ENCODE assay signal across 19 cellular contexts in genomic region chr10:30737931-30738391, GRCh38.
DNase-seq lines count a peak whose midpoint lies in the region; ATAC-seq and TF ChIP-seq lines count a peak whose summit lies in the region.
"Had no signal": no experiment of that assay in that cellular context is flagged by ENCODE, and none has a peak within 500 bp of the region (broad histone marks: within the 10 kb centered on the region; RNA-seq: fewer than 3 reads in every experiment).

No MANE protein-coding gene starts in this region.

- peak overlapping the region; percentile 45 for H3K27ac Mint-ChIP-seq in chondrocyte (ENCODE audit: unreplicated experiment)
- H3K27ac Mint-ChIP-seq: endodermal cell had no signal

- peak; percentile 54 for DNase-seq in cardiac septum (ENCODE audit: low spot score)
- DNase-seq in left ventricle myocardium inferior: no peak
- DNase-seq in chondrocyte (ENCODE audit: low spot score): no peak
- no peak for DNase-seq in transverse colon
- DNase-seq in COLO668 (lab: John Stamatoyannopoulos, UW; ENCODE audit: unreplicated experiment): no peak
- DNase-seq in amniotic stem cell (lab: John Stamatoyannopoulos, UW): no peak
- DNase-seq in NCI-H510A (lab: John Stamatoyannopoulos, UW): no peak
- DNase-seq: activated naive CD4-positive, alpha-beta T cell treated with Interleukin-2 at 50 U/mL for 16 hours; COR-L47; endodermal cell; foreskin melanocyte; left lung; NCI-H1930; NCI-H526 treated with DMSO at 0.1 percent for 48 hours; WERI-Rb-1 had no signal

- peaks cover 3% of the 10 kb centered on the region for H3K9me3 Mint-ChIP-seq in chondrocyte (ENCODE audit: low read depth)

- H3K27ac ChIP-seq in left ventricle myocardium inferior (replicated peaks): no peak overlapping the region
- H3K27ac ChIP-seq in transverse colon: peak overlapping the region; percentile 38 to 62 (median 57)
- H3K27ac ChIP-seq: cardiac muscle cell, left lung, prostate gland, WERI-Rb-1 had no signal

- H3K4me1 Mint-ChIP-seq in chondrocyte (ENCODE audit: low read depth): peaks cover 24% of the 10 kb centered on the region
- H3K4me1 Mint-ChIP-seq: endodermal cell had no signal

- H3K4me3 Mint-ChIP-seq in chondrocyte (ENCODE audit: unreplicated experiment): no peak overlapping the region
- H3K4me3 Mint-ChIP-seq: endodermal cell had no signal

- no peaks in the 10 kb centered on the region for H3K36me3 Mint-ChIP-seq in chondrocyte (ENCODE audit: low read depth)

- H3K27me3 ChIP-seq in left ventricle myocardium inferior (ENCODE audit: low read depth) (peaks cover 14% of the 10 kb centered on the region), transverse colon (no peaks in the 10 kb centered on the region)
- H3K27me3 ChIP-seq: cardiac muscle cell, left lung had no signal

- ATAC-seq in HG02798 (IDR thresholded peaks at IDR 0.05; ENCODE audit: poor library complexity, unreplicated experiment): peak; percentile 42
- ATAC-seq: left lung had no signal

- TF ChIP-seq CTCF in left ventricle myocardium inferior (IDR thresholded peaks at IDR 0.05; ENCODE audit: borderline replicate concordance) (no peak), chondrocyte (IDR thresholded peaks at IDR 0.05) (no peak), transverse colon (IDR thresholded peaks at IDR 0.05) (no peak)

- in situ Hi-C loops in transverse colon (cut with MboI; ENCODE audit: low pct_ligation_motif_present in 1 of 4, low pct_unique_long_range_greater_than_20kb in 1 of 4, low sequenced_read_pairs in 3 of 4): loop anchor here in 1 of 4 donors (25.0 kb wide), 2 partner anchors 749 to 1074 kb away; no protein-coding TSS in a partner anchor

- WGBS in transverse colon (ENCODE audit: low coverage in 1 of 2), 2 donors: 76% methylated on average over 11 of the region's 11 CpGs; no CpG with 5 or more reads in 1 of the 2 donors

- no peak for TF ChIP-seq POLR2A in transverse colon (IDR thresholded peaks at IDR 0.05)

- no peaks in the 10 kb centered on the region for H3K27me3 Mint-ChIP-seq in chondrocyte (ENCODE audit: low read depth)

- no peak overlapping the region for H3K4me3 ChIP-seq in left ventricle myocardium inferior
- H3K4me3 ChIP-seq in transverse colon: no peak overlapping the region
- H3K4me3 ChIP-seq: cardiac muscle cell, left lung, prostate gland, thoracic aorta had no signal

- no peak for TF ChIP-seq EP300 in transverse colon (IDR thresholded peaks at IDR 0.05; ENCODE audit: low read depth)

- H3K9me3 ChIP-seq in left ventricle myocardium inferior (replicated peaks) (peaks cover 5% of the 10 kb centered on the region), transverse colon (no peaks in the 10 kb centered on the region)
- H3K9me3 ChIP-seq: prostate gland, thoracic aorta had no signal

- intact Hi-C loops in cardiac septum (cut with DNase I): no loop called here
- intact Hi-C loops in left ventricle myocardium inferior (cut with micrococcal nuclease): no loop called here
- intact Hi-C loops in transverse colon (cut with DNase I; ENCODE audit: low total_unique reads): loop anchor here (5.0 kb wide), 1 partner anchor 294 kb away; the partner anchor contains the start of gene ZNF438

- H3K4me1 ChIP-seq in left ventricle myocardium inferior (peaks cover 7% of the 10 kb centered on the region), transverse colon (peaks cover 0 to 6% (median 5%) of the 10 kb centered on the region in 4 donors)
- H3K4me1 ChIP-seq: left lung, prostate gland had no signal

- no peaks in the 10 kb centered on the region for H3K36me3 ChIP-seq in left ventricle myocardium inferior
- H3K36me3 ChIP-seq in transverse colon: no peaks in the 10 kb centered on the region
- H3K36me3 ChIP-seq: cardiac muscle cell, left lung, prostate gland, thoracic aorta, WERI-Rb-1 had no signal
